Comparison of ENCODE assay signal across 15 cellular contexts in genomic region chr9:91223000-91223399, GRCh38.
"Had no signal": no experiment of that assay in that cellular context is flagged by ENCODE, and none has a peak within 500 bp of the region (broad histone marks: within the 10 kb centered on the region; RNA-seq: fewer than 3 reads in every experiment).

No MANE protein-coding gene starts in this region.

- H3K27me3 ChIP-seq: esophagus squamous epithelium, heart left ventricle, left lung, thyroid gland, uterus had no signal

- ATAC-seq: left lung, WTC11 had no signal

- FAIRE-seq: endometrium had no signal

- H3K9me3 ChIP-seq: esophagus squamous epithelium, heart left ventricle, left lung, thyroid gland, uterus had no signal

- H3K36me3 ChIP-seq: uterus had no signal

- H3K27ac Mint-ChIP-seq: activated naive CD8-positive, alpha-beta T cell treated with anti-CD3 and anti-CD28 coated beads, Interleukin-2, amount 10 ng/mL, durations not matched to agents 7 days and 5 days; activated T-helper 2 cell treated with anti-CD3 and anti-CD28 coated beads, Interferon-gamma antibody, Interleukin-2, Interleukin-4, amounts not matched to agents 10 μg/mL and 5 μg/mL and 100 μg/mL, durations not matched to agents 14 hours and 24 hours and 36 hours; T-helper 1 cell treated with Interleukin-12 subunit alpha and Interleukin-12 subunit beta and Interleukin-4 antibody, amounts not matched to agents 30 μg/mL and 1 μg/mL, for 36 hours; WTC11 had no signal

- H3K4me3 ChIP-seq: esophagus squamous epithelium, heart left ventricle, left lung, thyroid gland, uterus had no signal

- DNase-seq: activated CD8-positive, alpha-beta memory T cell treated with anti-CD3 and anti-CD28 coated beads, Interleukin-2, amount 50 U/mL, for 4 hours; activated naive CD8-positive, alpha-beta T cell treated with anti-CD3 and anti-CD28 coated beads, Interleukin-2, amount 10 ng/mL, durations not matched to agents 7 days and 5 days; aorta; esophagus squamous epithelium; foreskin fibroblast; heart left ventricle; mesendoderm; stimulated activated CD4-positive, alpha-beta T cell treated with anti-CD3 and anti-CD28 coated beads, Interleukin-4, amount 100 ng/mL, for 4 hours; thyroid gland; uterus had no signal

- H3K4me3 Mint-ChIP-seq: activated naive CD8-positive, alpha-beta T cell treated with anti-CD3 and anti-CD28 coated beads, Interleukin-2, amount 10 ng/mL, durations not matched to agents 7 days and 5 days; T-helper 1 cell treated with Interleukin-12 subunit alpha and Interleukin-12 subunit beta and Interleukin-4 antibody, amounts not matched to agents 30 μg/mL and 1 μg/mL, for 36 hours; WTC11 had no signal

- H3K9me3 Mint-ChIP-seq: WTC11 had no signal

- H3K4me1 ChIP-seq: left lung, thyroid gland, uterus had no signal

- H3K27ac ChIP-seq: esophagus squamous epithelium, left lung, thyroid gland, uterus had no signal

- H3K27me3 Mint-ChIP-seq: activated naive CD8-positive, alpha-beta T cell treated with anti-CD3 and anti-CD28 coated beads, Interleukin-2, amount 10 ng/mL, durations not matched to agents 7 days and 5 days had no signal
